2 cellular contexts compared by ENCODE assay signal in the genomic region with DNA sequence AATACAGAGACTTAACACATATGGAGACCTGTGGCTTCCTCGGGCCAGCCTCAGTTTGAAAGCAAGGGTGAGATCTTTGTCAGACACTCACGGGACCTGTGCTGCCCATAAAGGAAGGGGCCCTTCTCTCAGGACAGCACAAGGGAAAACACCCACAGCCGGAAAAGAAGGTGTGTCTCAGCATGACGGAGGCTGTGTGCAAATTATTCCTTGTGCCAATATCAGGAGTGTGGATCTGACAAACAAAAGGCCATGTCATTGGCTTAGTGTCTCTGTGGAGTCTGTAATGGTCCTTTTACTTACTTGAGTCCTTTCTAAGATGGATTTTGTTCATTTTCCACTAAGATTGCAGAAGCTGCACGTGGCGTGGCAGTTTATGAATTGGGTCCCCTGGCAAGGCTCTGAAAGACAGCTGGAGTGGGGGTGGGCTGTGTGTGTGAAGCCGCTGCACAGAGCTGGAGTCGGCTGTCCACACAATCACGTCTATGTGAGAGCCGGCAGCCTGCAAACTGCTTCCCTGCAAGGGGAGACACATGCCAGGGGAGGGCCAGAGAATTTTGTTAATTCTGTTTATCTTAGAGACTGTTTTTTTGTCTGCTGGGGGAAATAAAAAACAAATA.
TF ChIP-seq lines count a peak whose summit lies in the region.

No MANE protein-coding gene starts in this region.

TF ChIP-seq in SK-N-SH, 30 proteins besides CTCF, POLR2A, EP300 and RAD21 (continued from another document):
- TF ChIP-seq, protein P1, sequence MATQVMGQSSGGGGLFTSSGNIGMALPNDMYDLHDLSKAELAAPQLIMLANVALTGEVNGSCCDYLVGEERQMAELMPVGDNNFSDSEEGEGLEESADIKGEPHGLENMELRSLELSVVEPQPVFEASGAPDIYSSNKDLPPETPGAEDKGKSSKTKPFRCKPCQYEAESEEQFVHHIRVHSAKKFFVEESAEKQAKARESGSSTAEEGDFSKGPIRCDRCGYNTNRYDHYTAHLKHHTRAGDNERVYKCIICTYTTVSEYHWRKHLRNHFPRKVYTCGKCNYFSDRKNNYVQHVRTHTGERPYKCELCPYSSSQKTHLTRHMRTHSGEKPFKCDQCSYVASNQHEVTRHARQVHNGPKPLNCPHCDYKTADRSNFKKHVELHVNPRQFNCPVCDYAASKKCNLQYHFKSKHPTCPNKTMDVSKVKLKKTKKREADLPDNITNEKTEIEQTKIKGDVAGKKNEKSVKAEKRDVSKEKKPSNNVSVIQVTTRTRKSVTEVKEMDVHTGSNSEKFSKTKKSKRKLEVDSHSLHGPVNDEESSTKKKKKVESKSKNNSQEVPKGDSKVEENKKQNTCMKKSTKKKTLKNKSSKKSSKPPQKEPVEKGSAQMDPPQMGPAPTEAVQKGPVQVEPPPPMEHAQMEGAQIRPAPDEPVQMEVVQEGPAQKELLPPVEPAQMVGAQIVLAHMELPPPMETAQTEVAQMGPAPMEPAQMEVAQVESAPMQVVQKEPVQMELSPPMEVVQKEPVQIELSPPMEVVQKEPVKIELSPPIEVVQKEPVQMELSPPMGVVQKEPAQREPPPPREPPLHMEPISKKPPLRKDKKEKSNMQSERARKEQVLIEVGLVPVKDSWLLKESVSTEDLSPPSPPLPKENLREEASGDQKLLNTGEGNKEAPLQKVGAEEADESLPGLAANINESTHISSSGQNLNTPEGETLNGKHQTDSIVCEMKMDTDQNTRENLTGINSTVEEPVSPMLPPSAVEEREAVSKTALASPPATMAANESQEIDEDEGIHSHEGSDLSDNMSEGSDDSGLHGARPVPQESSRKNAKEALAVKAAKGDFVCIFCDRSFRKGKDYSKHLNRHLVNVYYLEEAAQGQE (IDR thresholded peaks at IDR 0.05; ENCODE audit: low read depth, low read length), result no peak
- no peak for TF ChIP-seq FOSL2 (IDR thresholded peaks at IDR 0.05; ENCODE audit: borderline replicate concordance, low read depth)
- TF ChIP-seq, protein P2, sequence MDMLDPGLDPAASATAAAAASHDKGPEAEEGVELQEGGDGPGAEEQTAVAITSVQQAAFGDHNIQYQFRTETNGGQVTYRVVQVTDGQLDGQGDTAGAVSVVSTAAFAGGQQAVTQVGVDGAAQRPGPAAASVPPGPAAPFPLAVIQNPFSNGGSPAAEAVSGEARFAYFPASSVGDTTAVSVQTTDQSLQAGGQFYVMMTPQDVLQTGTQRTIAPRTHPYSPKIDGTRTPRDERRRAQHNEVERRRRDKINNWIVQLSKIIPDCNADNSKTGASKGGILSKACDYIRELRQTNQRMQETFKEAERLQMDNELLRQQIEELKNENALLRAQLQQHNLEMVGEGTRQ (IDR thresholded peaks at IDR 0.05; ENCODE audit: borderline replicate concordance, low read depth, low read length), result no peak

TF ChIP-seq in SK-N-SH treated with all-trans-retinoic acid at 6 μM for 48 hours, 23 proteins besides CTCF, POLR2A, EP300 and RAD21 (continued from another document):
- TF ChIP-seq, protein P3, sequence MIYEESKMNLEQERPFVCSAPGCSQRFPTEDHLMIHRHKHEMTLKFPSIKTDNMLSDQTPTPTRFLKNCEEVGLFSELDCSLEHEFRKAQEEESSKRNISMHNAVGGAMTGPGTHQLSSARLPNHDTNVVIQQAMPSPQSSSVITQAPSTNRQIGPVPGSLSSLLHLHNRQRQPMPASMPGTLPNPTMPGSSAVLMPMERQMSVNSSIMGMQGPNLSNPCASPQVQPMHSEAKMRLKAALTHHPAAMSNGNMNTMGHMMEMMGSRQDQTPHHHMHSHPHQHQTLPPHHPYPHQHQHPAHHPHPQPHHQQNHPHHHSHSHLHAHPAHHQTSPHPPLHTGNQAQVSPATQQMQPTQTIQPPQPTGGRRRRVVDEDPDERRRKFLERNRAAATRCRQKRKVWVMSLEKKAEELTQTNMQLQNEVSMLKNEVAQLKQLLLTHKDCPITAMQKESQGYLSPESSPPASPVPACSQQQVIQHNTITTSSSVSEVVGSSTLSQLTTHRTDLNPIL (CRISPR knock-in tag; IDR thresholded peaks at IDR 0.05; ENCODE audit: low read depth), result no peak
- TF ChIP-seq TSHZ2 (CRISPR knock-in tag; IDR thresholded peaks at IDR 0.05), result no peak
- TF ChIP-seq ZC3H10 (CRISPR knock-in tag; IDR thresholded peaks at IDR 0.05), result no peak
- no peak for TF ChIP-seq TOX (CRISPR knock-in tag; IDR thresholded peaks at IDR 0.05; ENCODE audit: borderline replicate concordance)
- TF ChIP-seq, protein P4, sequence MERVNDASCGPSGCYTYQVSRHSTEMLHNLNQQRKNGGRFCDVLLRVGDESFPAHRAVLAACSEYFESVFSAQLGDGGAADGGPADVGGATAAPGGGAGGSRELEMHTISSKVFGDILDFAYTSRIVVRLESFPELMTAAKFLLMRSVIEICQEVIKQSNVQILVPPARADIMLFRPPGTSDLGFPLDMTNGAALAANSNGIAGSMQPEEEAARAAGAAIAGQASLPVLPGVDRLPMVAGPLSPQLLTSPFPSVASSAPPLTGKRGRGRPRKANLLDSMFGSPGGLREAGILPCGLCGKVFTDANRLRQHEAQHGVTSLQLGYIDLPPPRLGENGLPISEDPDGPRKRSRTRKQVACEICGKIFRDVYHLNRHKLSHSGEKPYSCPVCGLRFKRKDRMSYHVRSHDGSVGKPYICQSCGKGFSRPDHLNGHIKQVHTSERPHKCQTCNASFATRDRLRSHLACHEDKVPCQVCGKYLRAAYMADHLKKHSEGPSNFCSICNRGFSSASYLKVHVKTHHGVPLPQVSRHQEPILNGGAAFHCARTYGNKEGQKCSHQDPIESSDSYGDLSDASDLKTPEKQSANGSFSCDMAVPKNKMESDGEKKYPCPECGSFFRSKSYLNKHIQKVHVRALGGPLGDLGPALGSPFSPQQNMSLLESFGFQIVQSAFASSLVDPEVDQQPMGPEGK (CRISPR knock-in tag; IDR thresholded peaks at IDR 0.05; ENCODE audit: borderline replicate concordance), result no peak
- TF ChIP-seq, protein P5, sequence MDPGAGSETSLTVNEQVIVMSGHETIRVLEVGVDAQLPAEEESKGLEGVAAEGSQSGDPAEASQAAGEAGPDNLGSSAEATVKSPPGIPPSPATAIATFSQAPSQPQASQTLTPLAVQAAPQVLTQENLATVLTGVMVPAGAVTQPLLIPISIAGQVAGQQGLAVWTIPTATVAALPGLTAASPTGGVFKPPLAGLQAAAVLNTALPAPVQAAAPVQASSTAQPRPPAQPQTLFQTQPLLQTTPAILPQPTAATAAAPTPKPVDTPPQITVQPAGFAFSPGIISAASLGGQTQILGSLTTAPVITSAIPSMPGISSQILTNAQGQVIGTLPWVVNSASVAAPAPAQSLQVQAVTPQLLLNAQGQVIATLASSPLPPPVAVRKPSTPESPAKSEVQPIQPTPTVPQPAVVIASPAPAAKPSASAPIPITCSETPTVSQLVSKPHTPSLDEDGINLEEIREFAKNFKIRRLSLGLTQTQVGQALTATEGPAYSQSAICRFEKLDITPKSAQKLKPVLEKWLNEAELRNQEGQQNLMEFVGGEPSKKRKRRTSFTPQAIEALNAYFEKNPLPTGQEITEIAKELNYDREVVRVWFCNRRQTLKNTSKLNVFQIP (CRISPR knock-in tag; IDR thresholded peaks at IDR 0.05; ENCODE audit: borderline replicate concordance, low read depth), result no peak
- TF ChIP-seq BACH2 (CRISPR knock-in tag; IDR thresholded peaks at IDR 0.05; ENCODE audit: borderline replicate concordance), result no peak
- no peak for TF ChIP-seq CSDC2 (CRISPR knock-in tag; IDR thresholded peaks at IDR 0.05)
TF ChIP-seq in SK-N-SH treated with all-trans-retinoic acid at 6 μM for 48 hours: peak in this region for 0.
